Comparison of ENCODE assay signal across 8 cellular contexts in the genomic region with DNA sequence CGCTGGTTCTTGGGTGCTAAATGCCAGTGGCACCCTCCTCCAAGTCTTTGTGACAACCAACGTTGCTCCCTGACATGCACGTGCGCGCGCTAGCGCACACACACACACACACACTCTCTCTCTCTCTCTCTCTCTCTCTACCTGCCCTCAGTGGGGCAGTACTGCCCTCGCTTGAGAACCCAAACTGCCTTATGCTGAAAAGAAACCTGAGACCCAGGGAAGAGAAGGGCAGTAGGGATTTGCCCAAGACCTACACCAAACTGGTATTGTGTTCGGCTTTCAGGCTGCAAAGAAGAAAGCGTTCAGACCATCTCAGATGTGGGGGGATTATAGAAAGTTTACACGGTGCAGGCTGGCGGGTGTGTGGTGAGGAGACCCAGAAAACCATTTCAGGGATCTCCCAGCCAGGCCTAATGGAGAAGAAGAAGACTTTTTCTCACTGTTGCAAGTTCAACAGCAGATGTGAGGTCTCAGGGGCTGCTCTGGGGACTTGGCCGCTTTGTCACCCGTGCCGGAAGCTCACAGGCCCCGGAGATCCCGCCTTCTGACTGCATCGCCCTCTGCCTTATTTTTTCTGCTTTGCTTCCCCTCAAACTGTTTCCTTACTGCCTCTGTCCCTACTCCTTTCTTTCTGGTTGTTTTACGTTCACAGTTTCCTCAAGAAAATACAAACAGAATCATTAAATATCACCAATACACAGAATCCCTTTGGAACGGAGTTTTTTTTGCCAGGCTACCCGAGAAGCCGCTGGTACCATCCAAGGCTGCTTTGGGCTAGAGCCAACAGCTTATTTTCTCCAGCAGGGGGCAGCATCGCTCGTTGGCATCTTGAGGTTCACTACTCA.
DNase-seq lines count a peak whose midpoint lies in the region; ATAC-seq, FAIRE-seq and TF ChIP-seq lines count a peak whose summit lies in the region.

No MANE protein-coding gene starts in this region.

- no peaks in the 10 kb centered on the region for H3K9me3 ChIP-seq in K562 (replicated peaks; ENCODE audit: control insufficient read depth, insufficient read depth, low read depth, low read length)

- no peak for TF ChIP-seq EP300 in K562 (IDR thresholded peaks at IDR 0.05; ENCODE audit: low read length)

- ATAC-seq in HG02884 (IDR thresholded peaks at IDR 0.05; ENCODE audit: unreplicated experiment) (peak; percentile 67), K562 (peak; percentile 91)

- H3K4me3 ChIP-seq in K562 = peak overlapping the region; percentile 21

- intact Hi-C loops in K562 (cut with micrococcal nuclease) = loop anchor here (5.0 to 10.0 kb wide), 6 partner anchors 64 to 923 kb away; a partner anchor contains a TSS

- no TSS peak for BruUV-seq in K562 (replicated peaks; lab: Mats Ljungman, UMichigan)

- H3K9ac ChIP-seq in K562 (ENCODE audit: insufficient read depth in 1 of 2, low read depth in 2 of 2, low read length in 2 of 2) = peak overlapping the region; percentile 52 to 83

- DNase-seq in activated gamma-delta T cell treated with Interleukin-2 at 50 U/mL for 16 hours = peak; percentile 78
- DNase-seq in activated gamma-delta T cell (lab: John Stamatoyannopoulos, UW) = no peak
- peak; percentile 81 for DNase-seq in NCI-H146 treated with DMSO at 0.1 percent for 48 hours (lab: John Stamatoyannopoulos, UW; ENCODE audit: unreplicated experiment)
- peak; percentile 68 for DNase-seq in T-helper 9 cell
- DNase-seq in K562 (ENCODE audit: extremely low read depth in 1 of 4, low spot score in 3 of 4) = peak; percentile 54 to 79 (median 54)
- DNase-seq in inferior parietal cortex (ENCODE audit: extremely low spot score) = peak; percentile 71
- DNase-seq in stimulated activated CD4-positive, alpha-beta T cell treated with anti-CD3 and anti-CD28 coated beads, Interleukin-12 subunit alpha, Interleukin-12 subunit beta, amount 100 ng/mL, for 4 hours = peak; percentile 75

- peak overlapping the region; percentile 82 for H3K4me2 ChIP-seq in K562 (ENCODE audit: insufficient read depth, low read length)

- peak overlapping the region; percentile 96 for H2AFZ ChIP-seq in K562 (ENCODE audit: low read depth, low read length)

- H4K20me1 ChIP-seq in K562 (replicated peaks; ENCODE audit: control insufficient read depth, insufficient read depth, low read length) = no peaks in the 10 kb centered on the region

- in situ Hi-C loops in K562 (cut with MboI) = loop anchor here (10.0 kb wide), 1 partner anchor 127 kb away; no protein-coding TSS in a partner anchor

- H3K36me3 ChIP-seq in K562 (ENCODE audit: control insufficient read depth, insufficient read depth, low read length) = no peaks in the 10 kb centered on the region

- WGBS in K562 (ENCODE audit: insufficient coverage, low coverage, missing lambda C conversion rate) = 2% methylated on average over 22 of the region's 24 CpGs

- H3K9me1 ChIP-seq in K562 (ENCODE audit: control insufficient read depth, insufficient read depth, low read length) = no peaks in the 10 kb centered on the region

- TF ChIP-seq POLR2A in K562 (conservative IDR thresholded peaks at IDR 0.05) = 0 out of 2 replicates have a peak, but pooled peaks have one; percentile 38

- POLR2A ChIA-PET in K562 (lab: Yijun Ruan, JAX) = interaction anchor here (0.9 kb wide), 1 partner anchor 12 kb away, joined by 3 read pairs; no protein-coding TSS in a partner anchor

- H3K79me2 ChIP-seq in K562 (ENCODE audit: control insufficient read depth, insufficient read depth, low read length) = no peaks in the 10 kb centered on the region

- TF ChIP-seq RAD21 in K562 (CRISPR knock-in tag; conservative IDR thresholded peaks at IDR 0.05 in 1 of 2, IDR thresholded peaks at IDR 0.05 in 1 of 2) = peak; percentile 46 to 51; a peak in 3 of 4 replicates

- peak; percentile 66 to 76 (median 67) for TF ChIP-seq CTCF in K562 (IDR thresholded peaks at IDR 0.05 in 2 of 3, conservative IDR thresholded peaks at IDR 0.05 in 1 of 3; ENCODE audit: insufficient read depth in 2 of 3, low read depth in 1 of 3, low read length in 3 of 3)

- peak; percentile 85 for FAIRE-seq in K562 (lab: Jason Lieb, UNC)

- peaks cover 2 to 6% of the 10 kb centered on the region in 2 experiments; a peak in 3 of 5 replicates for H3K4me1 ChIP-seq in K562 (replicated peaks in 1 of 2; ENCODE audit: control insufficient read depth in 2 of 2, insufficient read depth in 2 of 2, low read length in 2 of 2)

- peak overlapping the region; percentile 37; the same call in 2 of the 3 replicates for H3K27ac ChIP-seq in K562 (ENCODE audit: extremely low read depth, low read depth, low read length)

- H3K27me3 ChIP-seq in K562 (ENCODE audit: control insufficient read depth in 2 of 2, insufficient read depth in 2 of 2, low read length in 2 of 2) = no peaks in the 10 kb centered on the region

- CTCF ChIA-PET in K562 (lab: Yijun Ruan, JAX; ENCODE audit: low intra/inter-chr PET ratio) = interaction anchor here (1.3 kb wide), 1 partner anchor 157 kb away, joined by 3 read pairs; no protein-coding TSS in a partner anchor

TF ChIP-seq in K562, 482 proteins besides CTCF, POLR2A, EP300 and RAD21 (continues in another document):
- TF ChIP-seq PTTG1 (tag; IDR thresholded peaks at IDR 0.05; ENCODE audit: low read depth) (no peak), NBN (IDR thresholded peaks at IDR 0.05; ENCODE audit: low read depth) (peak; percentile 31; the same call in 1 of the 2 replicates), ZKSCAN8 (CRISPR knock-in tag; IDR thresholded peaks at IDR 0.05) (no peak), U2AF2 (optimal IDR thresholded peaks at IDR 0.05; ENCODE audit: low read depth, low read length) (no peak), RFX1 (IDR thresholded peaks at IDR 0.05) (no peak), MEF2A (IDR thresholded peaks at IDR 0.05; ENCODE audit: control insufficient read depth, low read depth, low read length) (no peak), BCL6 (CRISPR knock-in tag; IDR thresholded peaks at IDR 0.05) (no peak), SRSF3 (IDR thresholded peaks at IDR 0.05; ENCODE audit: insufficient read depth, low read length) (no peak), WHSC1 (IDR thresholded peaks at IDR 0.05; ENCODE audit: low read length) (no peak), BHLHE40 (IDR thresholded peaks at IDR 0.05; ENCODE audit: low read length) (peak; percentile 89), ZZZ3 (IDR thresholded peaks at IDR 0.05) (no peak), YBX1 (IDR thresholded peaks at IDR 0.05) (no peak), PYGO2 (tag; IDR thresholded peaks at IDR 0.05) (no peak), MAFK (IDR thresholded peaks at IDR 0.05; ENCODE audit: low read length) (no peak), ZC3H11A (IDR thresholded peaks at IDR 0.05; ENCODE audit: low read depth, low read length) (no peak), FOXP1 (CRISPR knock-in tag; IDR thresholded peaks at IDR 0.05) (no peak), POU5F1 (IDR thresholded peaks at IDR 0.05; ENCODE audit: borderline replicate concordance, low read depth, low read length, partially characterized antibody) (no peak), L3MBTL2 (IDR thresholded peaks at IDR 0.05) (peak; percentile 70), DACH1 (IDR thresholded peaks at IDR 0.05; ENCODE audit: partially characterized antibody) (no peak), SPI1 (IDR thresholded peaks at IDR 0.05; ENCODE audit: borderline replicate concordance, low read depth, low read length) (no peak), TFAM (CRISPR knock-in tag; conservative IDR thresholded peaks at IDR 0.05) (no peak), KLF6 (CRISPR knock-in tag; IDR thresholded peaks at IDR 0.05; ENCODE audit: borderline replicate concordance) (no peak)
- TF ChIP-seq, protein P1, sequence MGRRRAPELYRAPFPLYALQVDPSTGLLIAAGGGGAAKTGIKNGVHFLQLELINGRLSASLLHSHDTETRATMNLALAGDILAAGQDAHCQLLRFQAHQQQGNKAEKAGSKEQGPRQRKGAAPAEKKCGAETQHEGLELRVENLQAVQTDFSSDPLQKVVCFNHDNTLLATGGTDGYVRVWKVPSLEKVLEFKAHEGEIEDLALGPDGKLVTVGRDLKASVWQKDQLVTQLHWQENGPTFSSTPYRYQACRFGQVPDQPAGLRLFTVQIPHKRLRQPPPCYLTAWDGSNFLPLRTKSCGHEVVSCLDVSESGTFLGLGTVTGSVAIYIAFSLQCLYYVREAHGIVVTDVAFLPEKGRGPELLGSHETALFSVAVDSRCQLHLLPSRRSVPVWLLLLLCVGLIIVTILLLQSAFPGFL (CRISPR knock-in tag; IDR thresholded peaks at IDR 0.05) = no peak
- TF ChIP-seq, protein P2, sequence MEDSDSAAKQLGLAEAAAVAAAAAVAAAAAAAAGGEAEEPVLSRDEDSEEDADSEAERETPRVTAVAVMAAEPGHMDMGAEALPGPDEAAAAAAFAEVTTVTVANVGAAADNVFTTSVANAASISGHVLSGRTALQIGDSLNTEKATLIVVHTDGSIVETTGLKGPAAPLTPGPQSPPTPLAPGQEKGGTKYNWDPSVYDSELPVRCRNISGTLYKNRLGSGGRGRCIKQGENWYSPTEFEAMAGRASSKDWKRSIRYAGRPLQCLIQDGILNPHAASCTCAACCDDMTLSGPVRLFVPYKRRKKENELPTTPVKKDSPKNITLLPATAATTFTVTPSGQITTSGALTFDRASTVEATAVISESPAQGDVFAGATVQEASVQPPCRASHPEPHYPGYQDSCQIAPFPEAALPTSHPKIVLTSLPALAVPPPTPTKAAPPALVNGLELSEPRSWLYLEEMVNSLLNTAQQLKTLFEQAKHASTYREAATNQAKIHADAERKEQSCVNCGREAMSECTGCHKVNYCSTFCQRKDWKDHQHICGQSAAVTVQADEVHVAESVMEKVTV (CRISPR knock-in tag; IDR thresholded peaks at IDR 0.05) = 0 out of 2 replicates have a peak, but pooled peaks have one; percentile 19
- TF ChIP-seq, protein P3, sequence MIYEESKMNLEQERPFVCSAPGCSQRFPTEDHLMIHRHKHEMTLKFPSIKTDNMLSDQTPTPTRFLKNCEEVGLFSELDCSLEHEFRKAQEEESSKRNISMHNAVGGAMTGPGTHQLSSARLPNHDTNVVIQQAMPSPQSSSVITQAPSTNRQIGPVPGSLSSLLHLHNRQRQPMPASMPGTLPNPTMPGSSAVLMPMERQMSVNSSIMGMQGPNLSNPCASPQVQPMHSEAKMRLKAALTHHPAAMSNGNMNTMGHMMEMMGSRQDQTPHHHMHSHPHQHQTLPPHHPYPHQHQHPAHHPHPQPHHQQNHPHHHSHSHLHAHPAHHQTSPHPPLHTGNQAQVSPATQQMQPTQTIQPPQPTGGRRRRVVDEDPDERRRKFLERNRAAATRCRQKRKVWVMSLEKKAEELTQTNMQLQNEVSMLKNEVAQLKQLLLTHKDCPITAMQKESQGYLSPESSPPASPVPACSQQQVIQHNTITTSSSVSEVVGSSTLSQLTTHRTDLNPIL (CRISPR knock-in tag; IDR thresholded peaks at IDR 0.05) = no peak
